ENCODE assay signal across 1 cellular context in the genomic region with DNA sequence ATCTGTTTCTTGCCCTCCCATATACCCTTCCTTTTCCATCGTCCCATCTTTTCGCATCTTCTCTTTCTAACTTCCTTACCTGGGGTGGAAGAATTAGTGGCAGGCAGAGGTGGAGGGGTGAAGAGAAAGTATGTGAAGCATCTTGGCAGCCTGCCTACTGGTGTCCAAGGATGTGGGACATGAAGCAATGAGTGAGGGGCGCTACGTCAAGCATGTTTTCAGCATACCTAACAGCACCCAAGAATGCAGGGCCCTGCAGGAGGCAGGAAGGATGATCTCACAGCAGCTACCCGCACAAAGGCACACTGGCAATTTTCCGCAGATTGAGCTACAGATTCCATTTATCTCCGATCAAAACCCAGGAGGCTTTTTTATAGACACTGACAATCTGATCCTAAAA.
TF ChIP-seq lines count a peak whose summit lies in the region.

No MANE protein-coding gene starts in this region.

TF ChIP-seq in H1, 55 proteins besides CTCF, POLR2A, EP300 and RAD21:
- TF ChIP-seq TAF7 (optimal IDR thresholded peaks at IDR 0.05; ENCODE audit: borderline replicate concordance, low read depth, low read length) (no peak), BRCA1 (IDR thresholded peaks at IDR 0.05; ENCODE audit: low read depth, low read length) (no peak), TEAD4 (IDR thresholded peaks at IDR 0.05; ENCODE audit: low read depth, low read length) (peak; percentile 75), RXRA (IDR thresholded peaks at IDR 0.05; ENCODE audit: insufficient read depth, low read depth, low read length) (no peak), CEBPB (IDR thresholded peaks at IDR 0.05; ENCODE audit: low read depth, low read length) (peak; percentile 22; the same call in 1 of the 2 replicates)
- TF ChIP-seq, protein P1, sequence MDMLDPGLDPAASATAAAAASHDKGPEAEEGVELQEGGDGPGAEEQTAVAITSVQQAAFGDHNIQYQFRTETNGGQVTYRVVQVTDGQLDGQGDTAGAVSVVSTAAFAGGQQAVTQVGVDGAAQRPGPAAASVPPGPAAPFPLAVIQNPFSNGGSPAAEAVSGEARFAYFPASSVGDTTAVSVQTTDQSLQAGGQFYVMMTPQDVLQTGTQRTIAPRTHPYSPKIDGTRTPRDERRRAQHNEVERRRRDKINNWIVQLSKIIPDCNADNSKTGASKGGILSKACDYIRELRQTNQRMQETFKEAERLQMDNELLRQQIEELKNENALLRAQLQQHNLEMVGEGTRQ (IDR thresholded peaks at IDR 0.05; ENCODE audit: low read length), result no peak
